Comparison of ENCODE assay signal across 19 cellular contexts in the genomic region with DNA sequence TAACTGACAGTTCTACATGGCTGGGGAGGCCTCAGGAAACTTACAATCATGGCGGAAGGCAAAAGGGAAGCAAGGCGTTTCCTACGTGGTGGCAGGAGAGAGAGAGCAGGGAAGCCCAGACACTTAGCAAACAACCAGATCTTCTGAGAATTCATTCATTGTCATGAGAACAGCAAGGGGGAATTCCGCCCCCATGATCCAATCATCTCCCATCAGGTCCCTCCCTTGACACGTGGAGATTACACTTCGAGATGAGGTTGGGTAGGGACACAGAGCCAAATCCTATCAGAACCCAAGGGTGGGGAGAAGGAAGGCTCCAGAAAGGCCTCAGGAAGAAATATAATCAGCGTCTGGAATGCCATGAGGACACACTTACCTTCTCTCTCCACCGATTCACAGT. TPM values are rescaled to one million over a fixed set of nuclear protein-coding genes. Genes with fewer than 3 reads are reported as not detected.
DNase-seq lines count a peak whose midpoint lies in the region; ATAC-seq and TF ChIP-seq lines count a peak whose summit lies in the region.
"Had no signal": no experiment of that assay in that cellular context is flagged by ENCODE, and none has a peak within 500 bp of the region (broad histone marks: within the 10 kb centered on the region; RNA-seq: fewer than 3 reads in every experiment).

No MANE protein-coding gene starts in this region.

- no peak overlapping the region for H2BK5ac ChIP-seq in trophoblast cell (ENCODE audit: low read depth, low read length, poor library complexity)

- H4K91ac ChIP-seq in trophoblast cell (ENCODE audit: low read depth, low read length): peak overlapping the region; percentile 19

- no peak overlapping the region for H3K18ac ChIP-seq in trophoblast cell (ENCODE audit: low read length)

- H3K27me3 ChIP-seq in HUES48 (ENCODE audit: control insufficient read depth, insufficient read depth, low read length): no peaks in the 10 kb centered on the region
- no peaks in the 10 kb centered on the region for H3K27me3 ChIP-seq in endodermal cell (ENCODE audit: control insufficient read depth, insufficient read depth, low read length, poor library complexity, severe bottlenecking)
- H3K27me3 ChIP-seq in trophoblast cell (ENCODE audit: insufficient read depth, low read length): no peaks in the 10 kb centered on the region

- DNase-seq in ELF-1 (ENCODE audit: low read depth, low spot score): peak; percentile 39
- peak; percentile 86 for DNase-seq in endodermal cell
- DNase-seq in trophoblast cell: no peak
- no peak for DNase-seq in NCI-H2171 treated with DMSO at 0.1 percent for 48 hours (lab: John Stamatoyannopoulos, UW)
- DNase-seq: ACHN; BE2C; C1 segment of cervical spinal cord; CD4-positive, CD25-positive, alpha-beta regulatory T cell; CD8-positive, alpha-beta memory T cell; COR-L47; DMS 273 treated with DMSO at 0.1 percent for 48 hours; GDM1; HCEC 1CT; KBM-7 had no signal

- H3K4ac ChIP-seq in trophoblast cell (ENCODE audit: low read depth, low read length): no peak overlapping the region

- H3K4me1 Mint-ChIP-seq in endodermal cell: peaks cover 62% of the 10 kb centered on the region
- H3K4me1 Mint-ChIP-seq: CD4-positive, CD25-positive, alpha-beta regulatory T cell; CD8-positive, alpha-beta memory T cell; IgD-negative memory B cell had no signal

- peak overlapping the region; percentile 71 for H3K27ac Mint-ChIP-seq in endodermal cell
- H3K27ac Mint-ChIP-seq: CD4-positive, CD25-positive, alpha-beta regulatory T cell; CD8-positive, alpha-beta memory T cell; IgD-negative memory B cell had no signal

- no peak overlapping the region for H3K4me2 ChIP-seq in trophoblast cell (ENCODE audit: low read length)

- no peaks in the 10 kb centered on the region for H3K27me3 Mint-ChIP-seq in endodermal cell (ENCODE audit: insufficient read depth)

- H3K79me1 ChIP-seq in trophoblast cell (ENCODE audit: low read length): peaks cover 11% of the 10 kb centered on the region

- H2BK120ac ChIP-seq in trophoblast cell (ENCODE audit: insufficient read depth, low read length, poor library complexity): peak overlapping the region; percentile 24

- no peak overlapping the region for H3K14ac ChIP-seq in trophoblast cell (ENCODE audit: low read length)

- H3K9ac ChIP-seq in HUES48 (ENCODE audit: low read depth, low read length) (no peak overlapping the region), endodermal cell (ENCODE audit: extremely low read depth, low read length, poor library complexity, severe bottlenecking) (no peak overlapping the region), trophoblast cell (ENCODE audit: low read length) (no peak overlapping the region)

- H3K9me3 Mint-ChIP-seq in endodermal cell: peaks cover 26% of the 10 kb centered on the region
- H3K9me3 Mint-ChIP-seq: CD4-positive, CD25-positive, alpha-beta regulatory T cell had no signal

- no peaks in the 10 kb centered on the region for H3K9me3 ChIP-seq in HUES48 (ENCODE audit: control insufficient read depth, insufficient read depth, low read length)
- H3K9me3 ChIP-seq in endodermal cell (ENCODE audit: control insufficient read depth, low read length): peaks cover 26% of the 10 kb centered on the region
- no peaks in the 10 kb centered on the region for H3K9me3 ChIP-seq in trophoblast cell (ENCODE audit: insufficient read depth, low read depth, low read length)
- H3K9me3 ChIP-seq: BE2C had no signal

- no peak overlapping the region for H3K4me3 Mint-ChIP-seq in endodermal cell
- H3K4me3 Mint-ChIP-seq: CD4-positive, CD25-positive, alpha-beta regulatory T cell; CD8-positive, alpha-beta memory T cell; IgD-negative memory B cell had no signal

- no peak overlapping the region for H2AFZ ChIP-seq in trophoblast cell (ENCODE audit: insufficient read depth, low read length, poor library complexity)

- H4K8ac ChIP-seq in trophoblast cell (ENCODE audit: low read depth, low read length): no peak overlapping the region

- no peak overlapping the region for H3K23ac ChIP-seq in trophoblast cell (ENCODE audit: low read length)

- H3K27ac ChIP-seq in HUES48 (ENCODE audit: low read depth, low read length) (peak overlapping the region; percentile 67), endodermal cell (ENCODE audit: low read depth, low read length) (no peak overlapping the region), trophoblast cell (ENCODE audit: low read depth, low read length) (no peak overlapping the region)

- 55 to 86% methylated on average over 4 to 8 of the region's 8 CpGs for WGBS in endodermal cell (ENCODE audit: insufficient coverage in 1 of 2, insufficient read length in 1 of 2), 2 experiments
- no CpG with 5 or more reads among the region's 8 CpGs for WGBS in trophoblast cell (ENCODE audit: extremely low coverage, insufficient coverage, insufficient read length)

- H3K79me2 ChIP-seq in trophoblast cell (ENCODE audit: control insufficient read depth, insufficient read depth, low read length, poor library complexity): no peaks in the 10 kb centered on the region

- H3K4me1 ChIP-seq in HUES48 (ENCODE audit: control insufficient read depth, insufficient read depth, low read length): peaks cover 59% of the 10 kb centered on the region
- H3K4me1 ChIP-seq in endodermal cell (ENCODE audit: control insufficient read depth, insufficient read depth, low read length): peaks cover 8% of the 10 kb centered on the region
- peaks cover 8 to 20% of the 10 kb centered on the region in 2 experiments for H3K4me1 ChIP-seq in trophoblast cell (ENCODE audit: control insufficient read depth in 1 of 2, insufficient read depth in 2 of 2, low read length in 2 of 2)
- H3K4me1 ChIP-seq: BE2C had no signal

- H2AK5ac ChIP-seq in trophoblast cell (ENCODE audit: low read length): no peak overlapping the region

- peaks cover 2% of the 10 kb centered on the region for H3K36me3 Mint-ChIP-seq in endodermal cell (ENCODE audit: low read depth)
- H3K36me3 Mint-ChIP-seq: CD4-positive, CD25-positive, alpha-beta regulatory T cell; CD8-positive, alpha-beta memory T cell; IgD-negative memory B cell had no signal

- no peak overlapping the region for H4K12ac ChIP-seq in trophoblast cell (ENCODE audit: low read depth, low read length)

- no peak for ATAC-seq in GM19452 (IDR thresholded peaks at IDR 0.05; ENCODE audit: unreplicated experiment)
- no peak for ATAC-seq in HG02885 (IDR thresholded peaks at IDR 0.05; ENCODE audit: poor library complexity, unreplicated experiment)
- ATAC-seq: HepG2 had no signal

- TF ChIP-seq CTCF in endodermal cell (conservative IDR thresholded peaks at IDR 0.05): no peak

- H3K4me3 ChIP-seq in HUES48 (ENCODE audit: low read depth, low read length) (no peak overlapping the region), endodermal cell (ENCODE audit: low read length) (peak overlapping the region; percentile 20), trophoblast cell (ENCODE audit: low read depth, low read length) (no peak overlapping the region)

- no peak overlapping the region for H2BK12ac ChIP-seq in trophoblast cell (ENCODE audit: low read length)

- H3K36me3 ChIP-seq in HUES48 (ENCODE audit: control insufficient read depth, insufficient read depth, low read length) (no peaks in the 10 kb centered on the region), endodermal cell (ENCODE audit: control insufficient read depth, insufficient read depth, low read length) (no peaks in the 10 kb centered on the region), trophoblast cell (ENCODE audit: control insufficient read depth in 1 of 2, insufficient read depth in 2 of 2, low read length in 2 of 2) (no peaks in the 10 kb centered on the region)
- H3K36me3 ChIP-seq: BE2C had no signal

RNA-seq across cellular contexts. Expression of a gene that starts 34.3 kb away (rescaled TPM):
- under 1 TPM in 1 of 2 donors, not detected in 1; 0.18 TPM for total RNA-seq in endodermal cell
- polyA plus RNA-seq in endodermal cell (2013, experiment 1 of 2): 0.04 TPM
- polyA plus RNA-seq in endodermal cell (2013, experiment 2 of 2): not detected
- polyA plus RNA-seq in trophoblast cell (2013): 0.01 TPM in 1 of 2 replicates, not detected in the other
- total RNA-seq: CD4-positive, CD25-positive, alpha-beta regulatory T cell had no signal
- polyA plus RNA-seq: CD4-positive, CD25-positive, alpha-beta regulatory T cell; CD8-positive, alpha-beta memory T cell; HepG2; IgD-negative memory B cell had no signal

Comparison
In these comparisons a context has a peak if more than half of its experiments do, and no peak if none do; other contexts are left out.
1. DNase-seq: peak in ELF-1 (single experiment) and endodermal cell (single experiment); none in trophoblast cell (0 of 2) and NCI-H2171 treated with DMSO at 0.1 percent for 48 hours (single experiment).